9 cellular contexts compared by ENCODE assay signal in the genomic region with DNA sequence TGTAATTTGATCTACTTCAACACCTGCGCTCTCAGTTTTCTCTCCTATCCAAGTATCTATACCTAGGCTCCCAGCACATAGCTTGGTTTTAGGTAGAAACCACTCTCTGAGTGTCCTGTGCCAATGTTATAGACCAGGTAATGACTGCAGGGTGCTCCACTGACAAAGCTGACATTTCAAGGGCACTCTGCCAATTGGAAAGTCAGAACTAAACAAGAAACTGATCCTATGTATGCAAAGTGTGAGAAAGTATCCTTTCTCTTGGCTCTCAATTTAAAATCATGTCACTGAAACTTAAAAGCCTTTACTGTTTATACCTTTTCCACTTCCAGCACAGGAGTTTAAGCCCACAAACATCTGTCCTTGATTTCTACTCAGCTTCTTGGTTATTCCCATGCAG. TPM values are rescaled to one million over a fixed set of nuclear protein-coding genes. Genes with fewer than 3 reads are reported as not detected.
A peak's percentile ranks its signal among the peaks of the same experiment; 100 is the strongest.
DNase-seq lines count a peak whose midpoint lies in the region; ATAC-seq lines count a peak whose summit lies in the region.
"Had no signal": no experiment of that assay in that cellular context is flagged by ENCODE, and none has a peak within 500 bp of the region (broad histone marks: within the 10 kb centered on the region; RNA-seq: fewer than 3 reads in every experiment).

No MANE protein-coding gene starts in this region.

- peaks cover 0 to 2% of the 10 kb centered on the region in 2 donors for H3K4me1 ChIP-seq in aorta (ENCODE audit: control insufficient read depth in 1 of 2, insufficient read depth in 2 of 2, low read length in 2 of 2)

- peak; percentile 35 for DNase-seq in NCI-H2029 (lab: John Stamatoyannopoulos, UW)
- no peak for DNase-seq in stimulated activated CD4-positive, alpha-beta T cell treated with anti-CD3 and anti-CD28 coated beads, Interleukin-4, amount 100 ng/mL, for 24 hours
- no peak for DNase-seq in HUDEP-2 (lab: John Stamatoyannopoulos, UW; ENCODE audit: unreplicated experiment in 76 of 76)
- DNase-seq in aorta, result no peak
- DNase-seq: activated CD4-positive, alpha-beta T cell treated with anti-CD3 and anti-CD28 coated beads for 1 hour; right cardiac atrium had no signal

- peaks cover 0 to 2% of the 10 kb centered on the region in 2 donors for H3K27me3 ChIP-seq in aorta (ENCODE audit: control insufficient read depth in 1 of 2, insufficient read depth in 2 of 2, low read length in 1 of 2)

- H3K4me3 ChIP-seq in aorta (ENCODE audit: low read length in 2 of 2), result no peak overlapping the region

- no peak overlapping the region for H3K27ac ChIP-seq in aorta (ENCODE audit: low read depth in 1 of 2, low read length in 2 of 2)

- no peaks in the 10 kb centered on the region for H3K36me3 ChIP-seq in aorta (ENCODE audit: control insufficient read depth in 1 of 2, insufficient read depth in 2 of 2, low read length in 1 of 2)

- H3K9me3 ChIP-seq in aorta (ENCODE audit: control insufficient read depth, low read length), result no peaks in the 10 kb centered on the region

- 74 to 87% methylated on average over 1 of the region's 1 CpG for WGBS in aorta, 2 donors

- intact Hi-C loops in aorta (cut with DNase I), result no loop called here

- ATAC-seq in GM18858 (IDR thresholded peaks at IDR 0.05; ENCODE audit: unreplicated experiment) (peak; percentile 72), GM19452 (IDR thresholded peaks at IDR 0.05; ENCODE audit: unreplicated experiment) (peak; percentile 65), HG02884 (IDR thresholded peaks at IDR 0.05; ENCODE audit: unreplicated experiment) (peak; percentile 68), aorta (ENCODE audit: low FRiP score) (no peak)
- ATAC-seq: right cardiac atrium had no signal

RNA-seq across cellular contexts. Expression of gene AIM2, which starts 45.0 kb away (rescaled TPM):
- total RNA-seq in aorta, result 1 to 10 TPM in 1 of 2 donors, under 1 TPM in 1; 0.97 to 2.6 TPM
- polyA plus RNA-seq in aorta, result under 1 TPM in 1 of 2 donors, not detected in 1; 0.38 TPM

RNA-seq across cellular contexts. Expression of gene CADM3, which starts 49.9 kb away (rescaled TPM):
- 10 to 100 TPM; 10.9 to 41.2 TPM for total RNA-seq in aorta
- polyA plus RNA-seq in aorta, result under 1 TPM in 1 of 2 donors, not detected in 1; 0.75 TPM
